15 cellular contexts compared by ENCODE assay signal in the genomic region with DNA sequence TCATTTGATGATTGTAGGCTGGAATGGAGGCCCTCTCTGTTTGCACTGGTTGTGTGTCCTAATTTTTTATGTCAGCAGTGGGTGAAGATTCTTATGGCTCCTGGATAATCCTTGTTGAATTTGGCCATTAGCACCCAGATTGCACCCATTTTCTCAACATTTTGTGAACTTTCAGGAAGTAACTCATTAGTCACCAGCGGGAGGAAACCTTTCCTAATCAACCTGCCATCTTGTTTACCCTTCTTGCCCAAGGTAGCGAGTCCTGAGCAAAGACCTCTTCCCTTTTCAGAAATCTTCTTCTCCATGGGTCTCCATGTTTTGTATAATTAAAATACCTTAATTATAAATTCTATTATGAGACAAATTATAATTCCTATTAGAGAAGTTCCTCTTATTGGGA.
"Had no signal": no experiment of that assay in that cellular context is flagged by ENCODE, and none has a peak within 500 bp of the region (broad histone marks: within the 10 kb centered on the region; RNA-seq: fewer than 3 reads in every experiment).

No MANE protein-coding gene starts in this region.

- H3K4me1 ChIP-seq: colonic mucosa, esophagus muscularis mucosa, tibial artery, vagina had no signal

- ATAC-seq: activated CD8-positive, alpha-beta T cell treated with anti-CD3 and anti-CD28 coated beads for 36 hours; left lobe of liver; natural killer cell had no signal

- DNase-seq: activated CD4-positive, alpha-beta T cell treated with anti-CD3 and anti-CD28 coated beads for 4 hours; activated CD8-positive, alpha-beta T cell treated with anti-CD3 and anti-CD28 coated beads for 36 hours; activated gamma-delta T cell treated with Interleukin-2 at 50 U/mL for 16 hours; amniotic stem cell; central memory CD4-positive, alpha-beta T cell; colonic mucosa; islet precursor cell; mammary epithelial cell; natural killer cell; stimulated activated CD4-positive, alpha-beta T cell treated with anti-CD3 and anti-CD28 coated beads, Interleukin-2, amount 100 ng/mL, for 48 hours; stimulated activated naive B cell treated with anti-CD40 and anti-IgM and Interleukin-4, amounts not matched to agents 10 μg/mL and 1 μg/mL and 100 μg/mL, for 72 hours; tibial artery had no signal

- H3K27me3 ChIP-seq: colonic mucosa, esophagus muscularis mucosa, tibial artery, vagina had no signal

- H3K27ac ChIP-seq: colonic mucosa, esophagus muscularis mucosa, tibial artery, vagina had no signal

- H3K4me3 ChIP-seq: colonic mucosa, esophagus muscularis mucosa, tibial artery, vagina had no signal

- H3K9me3 ChIP-seq: colonic mucosa, esophagus muscularis mucosa, tibial artery, vagina had no signal
